Comparison of ENCODE assay signal across 20 cellular contexts in the genomic region with DNA sequence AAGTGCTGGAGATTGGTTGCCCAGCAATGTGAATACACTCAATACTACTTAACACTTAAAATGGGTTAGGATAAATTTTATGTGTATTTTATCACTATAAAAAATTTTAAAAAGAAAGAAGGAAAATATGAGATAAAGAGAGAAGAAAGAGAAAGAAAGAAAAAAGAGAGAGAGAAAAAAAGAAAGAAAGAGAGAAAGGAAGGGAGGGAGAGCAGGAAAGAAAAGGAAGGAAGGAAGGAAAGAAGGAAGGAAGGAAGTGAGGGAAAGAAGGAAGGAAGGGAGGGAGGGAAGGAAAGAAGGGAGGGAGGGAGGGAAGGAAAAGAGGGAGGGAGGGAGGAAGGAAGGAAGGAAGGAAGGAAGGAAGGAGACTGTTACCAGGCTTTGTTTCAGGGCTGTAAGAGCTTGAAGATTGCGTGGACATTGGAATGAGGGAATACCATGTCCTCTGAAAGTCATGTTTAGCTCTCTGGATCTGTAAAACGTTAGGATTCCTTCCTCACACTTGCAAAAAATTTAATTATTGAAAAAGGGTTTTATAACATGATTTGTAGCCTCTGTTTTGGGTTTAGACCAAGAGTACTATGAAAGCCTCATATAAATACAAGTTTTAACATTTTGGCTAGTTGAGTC.
"Had no signal": no experiment of that assay in that cellular context is flagged by ENCODE, and none has a peak within 500 bp of the region (broad histone marks: within the 10 kb centered on the region; RNA-seq: fewer than 3 reads in every experiment).

No MANE protein-coding gene starts in this region.

- H3K9me3 Mint-ChIP-seq: activated naive CD4-positive, alpha-beta T cell treated with anti-CD3 and anti-CD28 coated beads, Interleukin-2, amount 50 U/mL, for 24 hours; activated T-cell treated with anti-CD3 and anti-CD28 coated beads, Interleukin-2, amount 50 U/mL, for 72 hours; mesothelial cell of epicardium; natural killer cell treated with Interleukin-12 subunit alpha and Interleukin-12 subunit beta and Interleukin-15 and Interleukin-18, amount 100 ng/mL, for 72 hours had no signal

- ATAC-seq: natural killer cell treated with Interleukin-12 subunit alpha and Interleukin-12 subunit beta and Interleukin-15 and Interleukin-18, amount 100 ng/mL, for 72 hours had no signal

- DNase-seq: activated CD4-positive, alpha-beta T cell treated with anti-CD3 and anti-CD28 coated beads, Interleukin-2, amount 50 U/mL, for 1 hour; activated CD4-positive, CD25-positive, alpha-beta regulatory T cell treated with anti-CD3 and anti-CD28 coated beads, Interleukin-2, amount 50 U/mL, for 72 hours; activated gamma-delta T cell; cortex of kidney; effector CD4-positive, alpha-beta T cell; foreskin melanocyte; glutamatergic neuron; left colon; stimulated activated naive CD4-positive, alpha-beta T cell treated with Interleukin-2 at 50 U/mL for 16 hours; thyroid gland had no signal

- H3K9me3 ChIP-seq: ascending aorta, breast epithelium, neutrophil, thyroid gland had no signal

- H3K79me2 ChIP-seq: parathyroid adenoma had no signal

- H3K36me3 ChIP-seq: ascending aorta, breast epithelium, neutrophil, thyroid gland had no signal

- H3K36me3 Mint-ChIP-seq: activated naive CD4-positive, alpha-beta T cell treated with anti-CD3 and anti-CD28 coated beads, Interleukin-2, amount 50 U/mL, for 24 hours; mesothelial cell of epicardium; natural killer cell treated with Interleukin-12 subunit alpha and Interleukin-12 subunit beta and Interleukin-15 and Interleukin-18, amount 100 ng/mL, for 72 hours had no signal

- H3K27me3 ChIP-seq: ascending aorta, breast epithelium, thyroid gland had no signal

- H3K4me3 ChIP-seq: ascending aorta, breast epithelium, lung, thyroid gland had no signal

- H3K27ac ChIP-seq: ascending aorta, breast epithelium, neutrophil, parathyroid adenoma, thyroid gland had no signal

- FAIRE-seq: endothelial cell of umbilical vein had no signal

- H3K4me1 Mint-ChIP-seq: activated naive CD4-positive, alpha-beta T cell treated with anti-CD3 and anti-CD28 coated beads, Interleukin-2, amount 50 U/mL, for 24 hours had no signal

- H3K27ac Mint-ChIP-seq: activated naive CD4-positive, alpha-beta T cell treated with anti-CD3 and anti-CD28 coated beads, Interleukin-2, amount 50 U/mL, for 24 hours; activated T-cell treated with anti-CD3 and anti-CD28 coated beads, Interleukin-2, amount 50 U/mL, for 72 hours; mesothelial cell of epicardium; natural killer cell treated with Interleukin-12 subunit alpha and Interleukin-12 subunit beta and Interleukin-15 and Interleukin-18, amount 100 ng/mL, for 72 hours had no signal

- H3K9ac ChIP-seq: parathyroid adenoma had no signal

- H2AFZ ChIP-seq: parathyroid adenoma had no signal

- H3K4me1 ChIP-seq: ascending aorta, breast epithelium, parathyroid adenoma, thyroid gland had no signal

- H3K4me3 Mint-ChIP-seq: activated naive CD4-positive, alpha-beta T cell treated with anti-CD3 and anti-CD28 coated beads, Interleukin-2, amount 50 U/mL, for 24 hours; activated T-cell treated with anti-CD3 and anti-CD28 coated beads, Interleukin-2, amount 50 U/mL, for 72 hours; mesothelial cell of epicardium; natural killer cell treated with Interleukin-12 subunit alpha and Interleukin-12 subunit beta and Interleukin-15 and Interleukin-18, amount 100 ng/mL, for 72 hours had no signal
